ENCODE assay signal across 10 cellular contexts in the genomic region with DNA sequence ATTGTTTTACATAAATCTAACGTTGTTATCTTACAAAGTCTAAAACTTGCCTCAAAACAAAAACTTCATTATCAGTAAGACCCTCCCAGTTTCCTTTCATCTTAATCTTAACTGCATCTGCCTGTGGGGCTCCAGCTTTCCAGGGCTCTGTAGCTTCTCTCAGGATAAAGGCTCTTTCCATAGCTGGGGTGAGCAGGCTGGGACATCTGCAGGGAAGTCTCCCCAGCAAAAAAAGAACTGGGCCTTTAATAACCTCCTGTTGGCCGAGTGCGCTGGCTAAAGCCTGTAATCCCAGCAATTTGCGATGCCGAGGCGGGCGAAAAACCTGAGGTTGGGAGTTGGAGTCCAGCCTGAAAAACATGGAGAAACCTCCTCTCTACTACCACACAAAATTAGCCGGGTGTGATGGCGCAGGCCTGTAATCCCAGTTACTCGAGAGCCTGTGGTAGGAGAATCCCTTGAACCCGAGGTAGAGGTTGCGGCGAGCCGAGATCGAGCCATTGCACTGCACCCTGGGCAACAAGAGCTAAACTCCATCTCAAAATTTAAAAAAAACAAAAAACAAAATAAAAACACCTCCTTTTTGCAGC.
DNase-seq lines count a peak whose midpoint lies in the region; ATAC-seq and TF ChIP-seq lines count a peak whose summit lies in the region.
"Had no signal": no experiment of that assay in that cellular context is flagged by ENCODE, and none has a peak within 500 bp of the region (broad histone marks: within the 10 kb centered on the region; RNA-seq: fewer than 3 reads in every experiment).

No MANE protein-coding gene starts in this region.

- TF ChIP-seq CTCF in Calu3 (IDR thresholded peaks at IDR 0.05; ENCODE audit: unreplicated experiment) (no peak), right atrium auricular region (IDR thresholded peaks at IDR 0.05) (no peak), PC-3 (conservative IDR thresholded peaks at IDR 0.05; ENCODE audit: low read depth, low read length) (no peak)

- ATAC-seq in PC-3, result no peak
- no peak for ATAC-seq in HG02678 (IDR thresholded peaks at IDR 0.05; ENCODE audit: unreplicated experiment)

- H3K9me3 Mint-ChIP-seq in Calu3 (ENCODE audit: low read depth, unreplicated experiment), result peaks cover 4% of the 10 kb centered on the region
- peaks cover 34% of the 10 kb centered on the region for H3K9me3 Mint-ChIP-seq in activated T-helper 1 cell treated with anti-CD3 and anti-CD28 coated beads, Interleukin-12 subunit alpha, Interleukin-12 subunit beta, Interleukin-2, Interleukin-4 antibody, amounts not matched to agents 30 ng/mL and 10 ng/mL and 1 ng/mL, durations not matched to agents 14 hours and 24 hours and 36 hours

- H3K9me2 ChIP-seq in PC-3 (replicated peaks; ENCODE audit: low read length), result no peaks in the 10 kb centered on the region

- H3K27me3 ChIP-seq in right atrium auricular region (no peaks in the 10 kb centered on the region), rectal smooth muscle tissue (ENCODE audit: control insufficient read depth, insufficient read depth, low read length) (no peaks in the 10 kb centered on the region), PC-3 (ENCODE audit: low read length) (no peaks in the 10 kb centered on the region)

- DNase-seq in Calu3 (no peak), right atrium auricular region (ENCODE audit: low spot score) (no peak), PC-3 (no peak), A172 (ENCODE audit: low spot score) (no peak), NK-92 (lab: John Stamatoyannopoulos, UW; ENCODE audit: unreplicated experiment) (no peak)
- DNase-seq in activated T-helper 1 cell treated with anti-CD3 and anti-CD28 coated beads, Interleukin-12 subunit alpha, Interleukin-12 subunit beta, Interleukin-2, Interleukin-4 antibody, amounts not matched to agents 30 ng/mL and 10 ng/mL and 1 ng/mL, durations not matched to agents 14 hours and 24 hours and 36 hours (ENCODE audit: low spot score), result no peak
- DNase-seq: kidney glomerular epithelial cell, NCI-H510A had no signal

- no peak overlapping the region for H2AFZ ChIP-seq in PC-3 (ENCODE audit: low read length)

- no peaks in the 10 kb centered on the region for H3K4me1 ChIP-seq in right atrium auricular region
- H3K4me1 ChIP-seq in rectal smooth muscle tissue (ENCODE audit: control insufficient read depth, insufficient read depth, low read length), result no peaks in the 10 kb centered on the region
- H3K4me1 ChIP-seq in PC-3 (ENCODE audit: insufficient read depth, low read length), result no peaks in the 10 kb centered on the region

- H3K4me2 ChIP-seq in PC-3 (ENCODE audit: low read length), result no peak overlapping the region

- H3K27me3 Mint-ChIP-seq in Calu3 (ENCODE audit: unreplicated experiment), result no peaks in the 10 kb centered on the region
- no peaks in the 10 kb centered on the region for H3K27me3 Mint-ChIP-seq in activated T-helper 1 cell treated with anti-CD3 and anti-CD28 coated beads, Interleukin-12 subunit alpha, Interleukin-12 subunit beta, Interleukin-2, Interleukin-4 antibody, amounts not matched to agents 30 ng/mL and 10 ng/mL and 1 ng/mL, durations not matched to agents 14 hours and 24 hours and 36 hours (ENCODE audit: insufficient read depth)

- H3K9me3 ChIP-seq in right atrium auricular region, result no peaks in the 10 kb centered on the region
- 0 out of 2 replicates have a peak, but pooled peaks cover 4% of the 10 kb centered on the region for H3K9me3 ChIP-seq in PC-3 (ENCODE audit: low read length)

- intact Hi-C loops in Calu3 (cut with micrococcal nuclease; ENCODE audit: unreplicated experiment), result no loop called here
- intact Hi-C loops in activated T-helper 1 cell treated with anti-CD3 and anti-CD28 coated beads, Interleukin-12 subunit alpha, Interleukin-12 subunit beta, Interleukin-2, Interleukin-4 antibody, amounts not matched to agents 30 ng/mL and 10 ng/mL and 1 ng/mL, durations not matched to agents 14 hours and 24 hours and 36 hours (cut with micrococcal nuclease), result loop anchor here (2.0 to 10.0 kb wide), 3 partner anchors 184 to 1412 kb away; a partner anchor contains a TSS
- intact Hi-C loops in PC-3 (cut with micrococcal nuclease), result no loop called here

- H3K4me3 ChIP-seq in right atrium auricular region (peak overlapping the region; percentile 38 to 66), rectal smooth muscle tissue (ENCODE audit: low read length) (peak overlapping the region; percentile 38), PC-3 (ENCODE audit: low read length) (no peak overlapping the region)

- H3K36me3 ChIP-seq in right atrium auricular region (no peaks in the 10 kb centered on the region), rectal smooth muscle tissue (ENCODE audit: control insufficient read depth, insufficient read depth, low read length) (no peaks in the 10 kb centered on the region), PC-3 (ENCODE audit: low read depth, low read length) (no peaks in the 10 kb centered on the region)

- peaks cover 25% of the 10 kb centered on the region for H3K36me3 Mint-ChIP-seq in Calu3 (ENCODE audit: insufficient read depth, unreplicated experiment)
- H3K36me3 Mint-ChIP-seq in activated T-helper 1 cell treated with anti-CD3 and anti-CD28 coated beads, Interleukin-12 subunit alpha, Interleukin-12 subunit beta, Interleukin-2, Interleukin-4 antibody, amounts not matched to agents 30 ng/mL and 10 ng/mL and 1 ng/mL, durations not matched to agents 14 hours and 24 hours and 36 hours (ENCODE audit: low read depth), result peaks cover 16% of the 10 kb centered on the region

- peak overlapping the region; percentile 71 for H3K4me3 Mint-ChIP-seq in Calu3 (ENCODE audit: low read depth, unreplicated experiment)
- peak overlapping the region; percentile 94 for H3K4me3 Mint-ChIP-seq in activated T-helper 1 cell treated with anti-CD3 and anti-CD28 coated beads, Interleukin-12 subunit alpha, Interleukin-12 subunit beta, Interleukin-2, Interleukin-4 antibody, amounts not matched to agents 30 ng/mL and 10 ng/mL and 1 ng/mL, durations not matched to agents 14 hours and 24 hours and 36 hours

- H3K79me2 ChIP-seq in PC-3 (ENCODE audit: low read length), result no peaks in the 10 kb centered on the region

- H4K20me1 ChIP-seq in PC-3 (ENCODE audit: low read length), result no peaks in the 10 kb centered on the region

- H3F3A ChIP-seq in PC-3 (ENCODE audit: low read length, unreplicated experiment), result no peaks in the 10 kb centered on the region

- CTCF ChIA-PET in Calu3 (lab: Charles Lee) (no interaction called here), PC-3 (lab: Charles Lee) (no interaction called here)

- H3K9ac ChIP-seq in rectal smooth muscle tissue (ENCODE audit: low read length) (no peak overlapping the region), PC-3 (ENCODE audit: low read length) (no peak overlapping the region)

- no peak overlapping the region for H3K27ac Mint-ChIP-seq in Calu3 (ENCODE audit: unreplicated experiment)
- no peak overlapping the region for H3K27ac Mint-ChIP-seq in activated T-helper 1 cell treated with anti-CD3 and anti-CD28 coated beads, Interleukin-12 subunit alpha, Interleukin-12 subunit beta, Interleukin-2, Interleukin-4 antibody, amounts not matched to agents 30 ng/mL and 10 ng/mL and 1 ng/mL, durations not matched to agents 14 hours and 24 hours and 36 hours

- BruUV-seq in Calu3 (replicated peaks; lab: Mats Ljungman, UMichigan) (no TSS peak), PC-3 (replicated peaks; lab: Mats Ljungman, UMichigan) (no TSS peak)

- POLR2A ChIA-PET in PC-3 (lab: Charles Lee; ENCODE audit: unreplicated experiment), result no interaction called here

- H3K4me1 Mint-ChIP-seq in Calu3 (ENCODE audit: low read depth, unreplicated experiment), result no peaks in the 10 kb centered on the region
- no peaks in the 10 kb centered on the region for H3K4me1 Mint-ChIP-seq in activated T-helper 1 cell treated with anti-CD3 and anti-CD28 coated beads, Interleukin-12 subunit alpha, Interleukin-12 subunit beta, Interleukin-2, Interleukin-4 antibody, amounts not matched to agents 30 ng/mL and 10 ng/mL and 1 ng/mL, durations not matched to agents 14 hours and 24 hours and 36 hours (ENCODE audit: low read depth)

- H3K27ac ChIP-seq in right atrium auricular region, result peak overlapping the region; percentile 70 to 82
- H3K27ac ChIP-seq in rectal smooth muscle tissue (ENCODE audit: low read depth, low read length), result peak overlapping the region; percentile 80
- no peak overlapping the region for H3K27ac ChIP-seq in PC-3 (ENCODE audit: low read length)
